ENCODE assay signal across 8 cellular contexts in genomic region chr16:11742536-11743307, GRCh38. TPM values are rescaled to one million over a fixed set of nuclear protein-coding genes. Genes with fewer than 3 reads are reported as not detected.
DNase-seq lines count a peak whose midpoint lies in the region; ATAC-seq and TF ChIP-seq lines count a peak whose summit lies in the region.

TSS of gene TXNDC11 (minus strand) at chr16:11742857. CDS start at chr16:11742730, 127 bp downstream.

- H3K4me3 ChIP-seq in Panc1 (ENCODE audit: low read depth in 2 of 2, low read length in 2 of 2): peak within 1 kb of the TSS; percentile 73 to 78
- H3K4me3 ChIP-seq in muscle layer of duodenum (ENCODE audit: low read depth in 1 of 2, low read length in 2 of 2): peak within 1 kb of the TSS; percentile 73 to 90

- intact Hi-C loops in Panc1 (cut with micrococcal nuclease; ENCODE audit: unreplicated experiment): no loop called here

- H3K27ac ChIP-seq in Panc1 (ENCODE audit: low read length) (peak within 1 kb of the TSS; percentile 93), muscle layer of duodenum (ENCODE audit: low read length) (peak within 1 kb of the TSS; percentile 88)

- no TSS peak for BruUV-seq in Panc1 (replicated peaks; lab: Mats Ljungman, UMichigan)

- peaks cover 18% of the 10 kb centered on the region for H3K4me1 ChIP-seq in Panc1 (ENCODE audit: control insufficient read depth, insufficient read depth, low read length)
- peaks cover 7 to 22% of the 10 kb centered on the region in 2 donors for H3K4me1 ChIP-seq in muscle layer of duodenum (ENCODE audit: control insufficient read depth in 1 of 2, insufficient read depth in 2 of 2, low read length in 2 of 2)

- ATAC-seq in GM21723 (IDR thresholded peaks at IDR 0.05; ENCODE audit: unreplicated experiment) (peak; percentile 86), Panc1 (peak; percentile 97), esophagus mucosa (peak; percentile 99)

- no peak for TF ChIP-seq CTCF in Panc1 (IDR thresholded peaks at IDR 0.05)

- in situ Hi-C loops in Panc1 (cut with HindIII; ENCODE audit: low pct_unique_long_range_greater_than_20kb, low sequenced_read_pairs): no loop called here

- DNase-seq in DMS53 (lab: John Stamatoyannopoulos, UW) (peak; percentile 98), KG1 (lab: John Stamatoyannopoulos, UW) (peak; percentile 94), Panc1 (ENCODE audit: low read depth, low spot score) (peak; percentile 86)
- DNase-seq in activated T-cell treated with anti-CD3 and anti-CD28 coated beads, Interleukin-2, amount 50 U/mL, for 48 hours: peak; percentile 100
- peak; percentile 97 to 99 for DNase-seq in stimulated activated CD8-positive, alpha-beta memory T cell treated with anti-CD3 and anti-CD28 coated beads, Interleukin-7, amount 100 ng/mL, for 4 hours (ENCODE audit: low read depth in 2 of 2)

- no peaks in the 10 kb centered on the region for H3K9me3 ChIP-seq in Panc1 (ENCODE audit: control insufficient read depth, insufficient read depth, low read depth, low read length)
- H3K9me3 ChIP-seq in muscle layer of duodenum (ENCODE audit: control insufficient read depth in 1 of 2, low read length in 2 of 2): no peaks in the 10 kb centered on the region

- H3K27me3 ChIP-seq in Panc1 (ENCODE audit: control insufficient read depth, insufficient read depth, low read length) (no peaks in the 10 kb centered on the region), muscle layer of duodenum (ENCODE audit: low read depth, low read length) (no peaks in the 10 kb centered on the region)

- H3K36me3 ChIP-seq in Panc1 (ENCODE audit: control insufficient read depth, insufficient read depth, low read length): peaks cover 5% of the 10 kb centered on the region; the same call in 1 of the 2 replicates
- no peaks in the 10 kb centered on the region for H3K36me3 ChIP-seq in muscle layer of duodenum (ENCODE audit: control insufficient read depth in 1 of 2, insufficient read depth in 2 of 2, low read length in 2 of 2)

- POLR2A ChIA-PET in Panc1 (lab: Charles Lee): interaction anchor here (0.7 to 1.0 kb wide), 5 partner anchors 47 to 335 kb away, joined by 3 to 10 read pairs (median 7); no protein-coding TSS in a partner anchor

- CTCF ChIA-PET in Panc1 (lab: Charles Lee): interaction anchor here (0.6 to 0.7 kb wide), 2 partner anchors 337 to 391 kb away, joined by 3 to 5 read pairs; no protein-coding TSS in a partner anchor

RNA-seq across cellular contexts. Expression of gene TXNDC11, which starts in this region (rescaled TPM):
- total RNA-seq in Panc1 (2021; ENCODE audit: unreplicated experiment) (30.5 TPM), esophagus mucosa (18.2 TPM)
- polyA plus RNA-seq in Panc1 (2012; ENCODE audit: insufficient read length): 24.2 TPM

Comparison
In these comparisons a context has a peak if more than half of its experiments do, and no peak if none do; other contexts are left out.
1. Peak in every context shown above with its lines: DNase-seq, ATAC-seq, H3K4me3 ChIP-seq and H3K27ac ChIP-seq.